In genomic region chr14:106334428-106335107, GRCh38 we compare ENCODE assay signal across 8 cellular contexts.
DNase-seq lines count a peak whose midpoint lies in the region; ATAC-seq and TF ChIP-seq lines count a peak whose summit lies in the region.
"Not testable (repeated sequence)": the region's sequence is repeated elsewhere in the genome, so short reads cannot be mapped to it uniquely, and the experiment has no call there.

No MANE protein-coding gene starts in this region.

- intact Hi-C loops in activated CD4-positive, alpha-beta T cell treated with anti-CD3 and anti-CD28 coated beads for 36 hours (cut with DNase I, micrococcal nuclease); body of pancreas (cut with DNase I); transverse colon (cut with DNase I; ENCODE audit: low total_unique reads): not testable (repeated sequence)

- H3K4me3 Mint-ChIP-seq in activated CD4-positive, alpha-beta T cell treated with anti-CD3 and anti-CD28 coated beads for 36 hours; activated T-cell treated with anti-CD3 and anti-CD28 coated beads, Interleukin-2, amount 50 U/mL, for 24 hours: not testable (repeated sequence)
- peak overlapping the region in 1 of 10 donors; percentile 36 for H3K4me3 Mint-ChIP-seq in naive thymus-derived CD8-positive, alpha-beta T cell

- not testable (repeated sequence) for H3K36me3 ChIP-seq in body of pancreas (replicated peaks in 1 of 2; ENCODE audit: insufficient read depth in 1 of 2, low read depth in 2 of 2); transverse colon

- not testable (repeated sequence) for H3K9me3 Mint-ChIP-seq in activated CD4-positive, alpha-beta T cell treated with anti-CD3 and anti-CD28 coated beads for 36 hours (ENCODE audit: low read depth); activated T-cell treated with anti-CD3 and anti-CD28 coated beads, Interleukin-2, amount 50 U/mL, for 24 hours; naive thymus-derived CD8-positive, alpha-beta T cell

- not testable (repeated sequence) for H3K4me1 Mint-ChIP-seq in activated CD4-positive, alpha-beta T cell treated with anti-CD3 and anti-CD28 coated beads for 36 hours; activated T-cell treated with anti-CD3 and anti-CD28 coated beads, Interleukin-2, amount 50 U/mL, for 24 hours (ENCODE audit: low read depth); naive thymus-derived CD8-positive, alpha-beta T cell

- TF ChIP-seq POLR2A in body of pancreas (IDR thresholded peaks at IDR 0.05); transverse colon (IDR thresholded peaks at IDR 0.05): not testable (repeated sequence)

- H3K9me3 ChIP-seq in body of pancreas, transverse colon: not testable (repeated sequence)

- H3K27me3 ChIP-seq in body of pancreas, transverse colon: not testable (repeated sequence)

- ATAC-seq in activated CD4-positive, alpha-beta T cell treated with anti-CD3 and anti-CD28 coated beads for 36 hours = peak; percentile 58
- ATAC-seq in body of pancreas; naive thymus-derived CD8-positive, alpha-beta T cell: not testable (repeated sequence)

- not testable (repeated sequence) for H3K27ac ChIP-seq in body of pancreas, transverse colon

- in situ Hi-C loops in transverse colon (cut with MboI; ENCODE audit: low pct_ligation_motif_present in 1 of 4, low pct_unique_long_range_greater_than_20kb in 1 of 4, low sequenced_read_pairs in 3 of 4) = not testable (repeated sequence)

- CTCF ChIA-PET in activated CD4-positive, alpha-beta T cell treated with anti-CD3 and anti-CD28 coated beads for 36 hours (lab: Charles Lee) = not testable (repeated sequence)

- WGBS in body of pancreas, 2 donors = 29 to 33% methylated on average over 15 to 16 of the region's 16 CpGs
- 35 to 45% methylated on average over 13 to 16 of the region's 16 CpGs for WGBS in transverse colon (ENCODE audit: low coverage in 1 of 2), 2 donors

- POLR2A ChIA-PET in activated CD4-positive, alpha-beta T cell treated with anti-CD3 and anti-CD28 coated beads for 36 hours (lab: Charles Lee); naive thymus-derived CD8-positive, alpha-beta T cell (lab: Charles Lee): not testable (repeated sequence)

- not testable (repeated sequence) for TF ChIP-seq EP300 in transverse colon (IDR thresholded peaks at IDR 0.05; ENCODE audit: low read depth)

- not testable (repeated sequence) for H3K27me3 Mint-ChIP-seq in activated CD4-positive, alpha-beta T cell treated with anti-CD3 and anti-CD28 coated beads for 36 hours; activated T-cell treated with anti-CD3 and anti-CD28 coated beads, Interleukin-2, amount 50 U/mL, for 24 hours
- H3K27me3 Mint-ChIP-seq in naive thymus-derived CD8-positive, alpha-beta T cell = peaks cover 0 to 22% (median 13%) of the 10 kb centered on the region in 5 donors

- H3K36me3 Mint-ChIP-seq in activated CD4-positive, alpha-beta T cell treated with anti-CD3 and anti-CD28 coated beads for 36 hours (ENCODE audit: low read depth); activated T-cell treated with anti-CD3 and anti-CD28 coated beads, Interleukin-2, amount 50 U/mL, for 24 hours (ENCODE audit: low read depth); naive thymus-derived CD8-positive, alpha-beta T cell: not testable (repeated sequence)

- TF ChIP-seq CTCF in GM10266 (IDR thresholded peaks at IDR 0.05; ENCODE audit: control insufficient read depth, insufficient read depth, low read depth, missing control alignments) (peak; percentile 84), LNCaP clone FGC (IDR thresholded peaks at IDR 0.05; ENCODE audit: control insufficient read depth, extremely low read depth, insufficient read depth) (peak; percentile 67), body of pancreas (IDR thresholded peaks at IDR 0.05) (peak in 5 of 7 experiments; percentile 8 to 37 (median 28)), transverse colon (IDR thresholded peaks at IDR 0.05) (peak in 4 of 5 experiments; percentile 17 to 50 (median 33))

- not testable (repeated sequence) for DNase-seq in GM10266 (ENCODE audit: extremely low spot score); LNCaP clone FGC (ENCODE audit: low read depth)
- DNase-seq in activated CD4-positive, alpha-beta T cell treated with anti-CD3 and anti-CD28 coated beads for 36 hours = peak; percentile 86
- peak; percentile 89 for DNase-seq in activated T-cell treated with anti-CD3 and anti-CD28 coated beads, Interleukin-2, amount 50 U/mL, for 24 hours
- DNase-seq in body of pancreas = peak in 3 of 4 donors; percentile 32 to 67 (median 64)
- peak in 9 of 10 donors; percentile 32 to 87 (median 66) for DNase-seq in naive thymus-derived CD8-positive, alpha-beta T cell
- peak; percentile 76 to 93 (median 80) for DNase-seq in stimulated activated CD4-positive, alpha-beta T cell treated with anti-CD3 and anti-CD28 coated beads, TNF-alpha, amount 100 ng/mL, for 24 hours (ENCODE audit: low read depth in 3 of 3)
- peak; percentile 84 for DNase-seq in transverse colon

- not testable (repeated sequence) for H3K4me3 ChIP-seq in LNCaP clone FGC (ENCODE audit: low read depth, low read length); body of pancreas; transverse colon

- H3K27ac Mint-ChIP-seq in activated CD4-positive, alpha-beta T cell treated with anti-CD3 and anti-CD28 coated beads for 36 hours; activated T-cell treated with anti-CD3 and anti-CD28 coated beads, Interleukin-2, amount 50 U/mL, for 24 hours; naive thymus-derived CD8-positive, alpha-beta T cell: not testable (repeated sequence)

- not testable (repeated sequence) for H3K4me1 ChIP-seq in body of pancreas, transverse colon

Comparison
In these comparisons a context has a peak if more than half of its experiments do, and no peak if none do; other contexts are left out.
1. CTCF ChIP-seq: peak in every context shown above with its lines; median percentile 84 in GM10266; 67 in LNCaP clone FGC; 33 in transverse colon; 28 in body of pancreas.